Comparison of ENCODE assay signal across 10 cellular contexts in the genomic region with DNA sequence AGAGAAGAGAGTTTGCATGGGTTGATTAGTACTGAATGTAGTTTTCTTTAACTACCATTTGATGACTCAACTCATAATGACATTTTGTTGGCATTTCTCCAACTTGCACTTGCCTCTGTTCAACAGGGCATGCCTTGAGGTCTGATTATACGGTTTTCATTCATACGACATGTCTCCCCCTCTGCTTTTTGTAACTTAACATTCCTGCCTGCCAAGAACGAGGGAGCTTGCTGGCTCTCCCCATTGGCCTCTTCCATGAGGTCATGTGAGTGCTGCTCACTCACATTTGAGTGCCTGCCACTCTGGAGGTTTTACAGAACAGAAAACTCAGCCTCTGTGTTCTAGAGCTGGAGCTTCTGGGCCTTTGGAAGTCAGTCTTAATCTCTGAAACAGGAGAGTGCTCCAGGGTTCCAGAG. TPM values are rescaled to one million over a fixed set of nuclear protein-coding genes. Genes with fewer than 3 reads are reported as not detected.
DNase-seq lines count a peak whose midpoint lies in the region; ATAC-seq and TF ChIP-seq lines count a peak whose summit lies in the region.
"Had no signal": no experiment of that assay in that cellular context is flagged by ENCODE, and none has a peak within 500 bp of the region (broad histone marks: within the 10 kb centered on the region; RNA-seq: fewer than 3 reads in every experiment).

No MANE protein-coding gene starts in this region.

- H4K20me1 ChIP-seq in H9 (ENCODE audit: control insufficient read depth, insufficient read depth, insufficient read length) = no peaks in the 10 kb centered on the region
- H4K20me1 ChIP-seq in fibroblast of lung (ENCODE audit: control insufficient read depth, extremely low read depth, insufficient read depth, low read length) = no peaks in the 10 kb centered on the region

- no peak for TF ChIP-seq CTCF in H9 (conservative IDR thresholded peaks at IDR 0.05)
- no peak for TF ChIP-seq CTCF in fibroblast of lung (conservative IDR thresholded peaks at IDR 0.05 in 1 of 2, IDR thresholded peaks at IDR 0.05 in 1 of 2; ENCODE audit: low read depth in 1 of 2, low read length in 2 of 2)
- no peak for TF ChIP-seq CTCF in dorsolateral prefrontal cortex (IDR thresholded peaks at IDR 0.05 in 54 of 56, conservative IDR thresholded peaks at IDR 0.05 in 2 of 56; ENCODE audit: low read depth in 1 of 56, partially characterized antibody in 56 of 56)

- no peak overlapping the region for H3K4me3 Mint-ChIP-seq in H9
- no peak overlapping the region for H3K4me3 Mint-ChIP-seq in naive thymus-derived CD4-positive, alpha-beta T cell
- H3K4me3 Mint-ChIP-seq: effector memory CD8-positive, alpha-beta T cell had no signal

- no peak for ATAC-seq in naive thymus-derived CD4-positive, alpha-beta T cell
- no peak for ATAC-seq in GM21825 (IDR thresholded peaks at IDR 0.05; ENCODE audit: unreplicated experiment)
- ATAC-seq: effector memory CD8-positive, alpha-beta T cell had no signal

- POLR2A ChIA-PET in naive thymus-derived CD4-positive, alpha-beta T cell (lab: Charles Lee) = interaction anchor here (1.3 kb wide), 1 partner anchor 15 kb away, joined by 3 read pairs; no protein-coding TSS in a partner anchor

- H3K4me3 ChIP-seq in fibroblast of lung (replicated peaks in 1 of 4; ENCODE audit: control extremely low read depth in 1 of 4, insufficient read depth in 1 of 4, low read depth in 3 of 4, low read length in 4 of 4) (no peak overlapping the region), dorsolateral prefrontal cortex (no peak overlapping the region)
- H3K4me3 ChIP-seq in naive thymus-derived CD4-positive, alpha-beta T cell (ENCODE audit: low read length) = no peak overlapping the region

- H3K36me3 ChIP-seq in fibroblast of lung (ENCODE audit: control insufficient read depth, insufficient read depth, low read length) = no peaks in the 10 kb centered on the region
- no peaks in the 10 kb centered on the region for H3K36me3 ChIP-seq in naive thymus-derived CD4-positive, alpha-beta T cell (ENCODE audit: control insufficient read depth in 2 of 3, insufficient read depth in 3 of 3, low read length in 3 of 3)

- no peaks in the 10 kb centered on the region for H3K9me3 Mint-ChIP-seq in H9
- H3K9me3 Mint-ChIP-seq in naive thymus-derived CD4-positive, alpha-beta T cell = peaks cover 0 to 8% (median 2%) of the 10 kb centered on the region in 11 donors
- H3K9me3 Mint-ChIP-seq: effector memory CD8-positive, alpha-beta T cell had no signal

- no peak overlapping the region for H3K27ac ChIP-seq in H9 (ENCODE audit: insufficient read length, low read depth, low read length)
- H3K27ac ChIP-seq in fibroblast of lung (ENCODE audit: insufficient read depth, low read length) = no peak overlapping the region
- peak overlapping the region in 13 of 59 donors; percentile 1 to 62 (median 21) for H3K27ac ChIP-seq in dorsolateral prefrontal cortex
- H3K27ac ChIP-seq in naive thymus-derived CD4-positive, alpha-beta T cell (ENCODE audit: low read depth, low read length) = no peak overlapping the region

- H3K14ac ChIP-seq in H9 (ENCODE audit: insufficient read depth, low read length) = no peak overlapping the region

- H2AK5ac ChIP-seq in H9 (ENCODE audit: insufficient read length, low read length) = no peak overlapping the region

- no peaks in the 10 kb centered on the region for H3K79me1 ChIP-seq in H9 (ENCODE audit: insufficient read depth, low read depth, low read length, poor library complexity, severe bottlenecking)

- no peak overlapping the region for H2BK20ac ChIP-seq in H9 (ENCODE audit: low read depth, low read length, poor library complexity, severe bottlenecking)

- H3K56ac ChIP-seq in H9 (ENCODE audit: insufficient read length, low read depth, low read length) = no peak overlapping the region

- no peak overlapping the region for H2BK12ac ChIP-seq in H9 (ENCODE audit: insufficient read length, low read depth, low read length)

- H2BK120ac ChIP-seq in H9 (ENCODE audit: low read depth, low read length, poor library complexity, severe bottlenecking) = no peak overlapping the region

- H3K9ac ChIP-seq in H9 (ENCODE audit: extremely low read depth, insufficient read length, low read length) = no peak overlapping the region
- H3K9ac ChIP-seq in fibroblast of lung (ENCODE audit: insufficient read depth, low read length) = no peak overlapping the region

- peaks cover 49 to 59% of the 10 kb centered on the region in 2 experiments for H3K4me1 Mint-ChIP-seq in H9
- peaks cover 18 to 74% (median 59%) of the 10 kb centered on the region in 7 donors for H3K4me1 Mint-ChIP-seq in naive thymus-derived CD4-positive, alpha-beta T cell

- H4K5ac ChIP-seq in H9 (ENCODE audit: insufficient read length, low read depth, low read length) = no peak overlapping the region

- H2AFZ ChIP-seq in H9 (ENCODE audit: low read length) (no peak overlapping the region), fibroblast of lung (ENCODE audit: low read length) (no peak overlapping the region)

- no peak for DNase-seq in H9
- peak; percentile 7 for DNase-seq in OCI-M1 (lab: John Stamatoyannopoulos, UW)
- DNase-seq in fibroblast of lung (ENCODE audit: low read depth in 2 of 2) = peak; percentile 57 to 81
- DNase-seq in renal cortical epithelial cell (ENCODE audit: low read depth) = peak; percentile 98
- DNase-seq in germinal center (ENCODE audit: low spot score) = no peak
- DNase-seq in dorsolateral prefrontal cortex = no peak
- no peak for DNase-seq in naive thymus-derived CD4-positive, alpha-beta T cell
- DNase-seq: effector memory CD8-positive, alpha-beta T cell; NK-92 treated with Interleukin-12 subunit alpha and Interleukin-12 subunit beta, amount 100 ng/mL, for 24 hours had no signal

- CTCF ChIA-PET in naive thymus-derived CD4-positive, alpha-beta T cell (lab: Charles Lee) = no interaction called here

- H2BK5ac ChIP-seq in H9 (ENCODE audit: insufficient read length, low read length) = no peak overlapping the region

- no peak overlapping the region for H3K4ac ChIP-seq in H9 (ENCODE audit: low read depth, low read length)

- H3K23ac ChIP-seq in H9 (ENCODE audit: insufficient read length, low read depth, low read length) = no peak overlapping the region

- H3K4me1 ChIP-seq in H9 (ENCODE audit: insufficient read depth, low read length) (peaks cover 10% of the 10 kb centered on the region; the same call in 1 of the 2 replicates), fibroblast of lung (ENCODE audit: control insufficient read depth, extremely low read depth, insufficient read depth, low read length) (no peaks in the 10 kb centered on the region)
- no peaks in the 10 kb centered on the region for H3K4me1 ChIP-seq in naive thymus-derived CD4-positive, alpha-beta T cell (ENCODE audit: control insufficient read depth in 2 of 2, insufficient read depth in 2 of 2, low read length in 2 of 2)

- no peak overlapping the region for H3T11ph ChIP-seq in H9 (ENCODE audit: low read length)

- no peak overlapping the region for H2BK15ac ChIP-seq in H9 (ENCODE audit: low read depth, low read length)

- no peak overlapping the region for H4K91ac ChIP-seq in H9 (ENCODE audit: insufficient read length, low read depth, low read length)

- H3K23me2 ChIP-seq in H9 (ENCODE audit: insufficient read length, low read depth, low read length, poor library complexity, severe bottlenecking) = no peaks in the 10 kb centered on the region

- H4K8ac ChIP-seq in H9 (replicated peaks; ENCODE audit: insufficient read length, low read depth, low read length) = no peak overlapping the region

- peak overlapping the region; percentile 13 to 90 (median 69); a peak in 6 of 7 replicates for H3K27ac Mint-ChIP-seq in H9
- peak overlapping the region in 2 of 9 donors; percentile 10 to 59 for H3K27ac Mint-ChIP-seq in naive thymus-derived CD4-positive, alpha-beta T cell
- H3K27ac Mint-ChIP-seq: effector memory CD8-positive, alpha-beta T cell had no signal

- no peaks in the 10 kb centered on the region for H3K9me3 ChIP-seq in H9 (ENCODE audit: control insufficient read depth, low read depth, low read length)
- no peaks in the 10 kb centered on the region for H3K9me3 ChIP-seq in fibroblast of lung (ENCODE audit: control insufficient read depth, insufficient read depth, low read depth, low read length)
- peaks cover 0 to 4% (median 4%) of the 10 kb centered on the region in 3 experiments for H3K9me3 ChIP-seq in naive thymus-derived CD4-positive, alpha-beta T cell (ENCODE audit: control insufficient read depth in 2 of 3, low read length in 3 of 3)

- no peaks in the 10 kb centered on the region for H3K79me2 ChIP-seq in H9 (ENCODE audit: insufficient read depth, low read length)
- no peaks in the 10 kb centered on the region for H3K79me2 ChIP-seq in fibroblast of lung (ENCODE audit: control insufficient read depth, insufficient read depth, low read length)

- H3K27me3 ChIP-seq in H9 (ENCODE audit: insufficient read depth, low read length) = no peaks in the 10 kb centered on the region
- H3K27me3 ChIP-seq in fibroblast of lung (ENCODE audit: control insufficient read depth, insufficient read depth, low read length) = no peaks in the 10 kb centered on the region
- H3K27me3 ChIP-seq in dorsolateral prefrontal cortex = no peaks in the 10 kb centered on the region
- H3K27me3 ChIP-seq in naive thymus-derived CD4-positive, alpha-beta T cell (ENCODE audit: control insufficient read depth in 2 of 2, insufficient read depth in 2 of 2, low read length in 2 of 2) = no peaks in the 10 kb centered on the region

- H3K36me3 Mint-ChIP-seq in H9 (ENCODE audit: insufficient read depth in 1 of 3, low read depth in 3 of 3) = peaks cover 0 to 2% (median 0%) of the 10 kb centered on the region in 3 experiments; a peak in 2 of 7 replicates
- peaks cover 8 to 55% (median 32%) of the 10 kb centered on the region in 5 donors for H3K36me3 Mint-ChIP-seq in naive thymus-derived CD4-positive, alpha-beta T cell

- WGBS in H9 (ENCODE audit: extremely low coverage, insufficient read length, low lambda C conversion rate) = no CpG with 5 or more reads among the region's 3 CpGs

- H3K4me2 ChIP-seq in H9 (ENCODE audit: insufficient read depth, insufficient read length, low read length) = no peak overlapping the region
- no peak overlapping the region for H3K4me2 ChIP-seq in fibroblast of lung (ENCODE audit: extremely low read depth, insufficient read depth, low read length)

- no peaks in the 10 kb centered on the region for H3K27me3 Mint-ChIP-seq in H9 (ENCODE audit: low read depth)
- no peaks in the 10 kb centered on the region for H3K27me3 Mint-ChIP-seq in naive thymus-derived CD4-positive, alpha-beta T cell
- H3K27me3 Mint-ChIP-seq: effector memory CD8-positive, alpha-beta T cell had no signal

- no peak overlapping the region for H3K18ac ChIP-seq in H9 (ENCODE audit: insufficient read length, low read depth, low read length)

- intact Hi-C loops in dorsolateral prefrontal cortex (cut with DNase I) = no loop called here
- intact Hi-C loops in naive thymus-derived CD4-positive, alpha-beta T cell (cut with micrococcal nuclease) = no loop called here

RNA-seq across cellular contexts. Expression of gene MAP2K6, which starts 19.7 kb away (rescaled TPM):
- total RNA-seq in H9 (2021) = 17.7 and 18.9 TPM in 2 replicates
- 18.2 and 39.5 TPM in 2 replicates for total RNA-seq in fibroblast of lung
- polyA plus RNA-seq in fibroblast of lung = 2.6 and 2.7 TPM in 2 replicates
- polyA plus RNA-seq in fibroblast of lung (2012) = 2.4 and 2.8 TPM in 2 replicates
- 0.12 and 0.41 TPM in 2 replicates for polyA minus RNA-seq in fibroblast of lung (ENCODE audit: low replicate concordance)
- total RNA-seq in renal cortical epithelial cell = 1.2 and 3.3 TPM in 2 replicates
- total RNA-seq in dorsolateral prefrontal cortex = 10 to 100 TPM in 119 of 120 experiments, 1 to 10 TPM in 1; 9.1 to 26.7 (median 17.7) TPM
- 10 to 100 TPM in 4 of 5 experiments, 1 to 10 TPM in 1; 7.6 to 21.4 (median 18.3) TPM for total RNA-seq in naive thymus-derived CD4-positive, alpha-beta T cell
- 10 to 100 TPM; 14.9 to 21.3 TPM for polyA plus RNA-seq in naive thymus-derived CD4-positive, alpha-beta T cell

Comparison
In these comparisons a context has a peak if more than half of its experiments do, and no peak if none do; other contexts are left out.
1. DNase-seq: peak in OCI-M1 (single experiment), fibroblast of lung (2 of 2) and renal cortical epithelial cell (single experiment); none in H9 (single experiment), germinal center (single experiment), dorsolateral prefrontal cortex (0 of 10) and naive thymus-derived CD4-positive, alpha-beta T cell (0 of 9).